In genomic region chrX:53717205-53717604, GRCh38 we compare ENCODE assay signal across 15 cellular contexts. TPM values are rescaled to one million over a fixed set of nuclear protein-coding genes. Genes with fewer than 3 reads are reported as not detected.
A peak's percentile ranks its signal among the peaks of the same experiment; 100 is the strongest.
DNase-seq lines count a peak whose midpoint lies in the region; ATAC-seq and TF ChIP-seq lines count a peak whose summit lies in the region.
"Had no signal": no experiment of that assay in that cellular context is flagged by ENCODE, and none has a peak within 500 bp of the region (broad histone marks: within the 10 kb centered on the region; RNA-seq: fewer than 3 reads in every experiment).

No MANE protein-coding gene starts in this region.

- H3K4me3 Mint-ChIP-seq in activated CD4-positive, alpha-beta T cell treated with anti-CD3 and anti-CD28 coated beads, Interleukin-2, amount 10 ng/mL, durations not matched to agents 7 days and 5 days = no peak overlapping the region
- peak overlapping the region; percentile 85 for H3K4me3 Mint-ChIP-seq in activated naive CD8-positive, alpha-beta T cell treated with anti-CD3 and anti-CD28 coated beads, Interleukin-2, amount 50 U/mL, for 24 hours
- no peak overlapping the region for H3K4me3 Mint-ChIP-seq in stimulated activated naive B cell treated with anti-CD40 and anti-IgM and Interleukin-4, amounts not matched to agents 10 μg/mL and 1 μg/mL and 100 μg/mL, for 72 hours
- H3K4me3 Mint-ChIP-seq: HFFc6 had no signal

- ATAC-seq in RWPE2 (ENCODE audit: low read depth) (no peak), GM18868 (IDR thresholded peaks at IDR 0.05; ENCODE audit: unreplicated experiment) (no peak), GM18861 (IDR thresholded peaks at IDR 0.05; ENCODE audit: unreplicated experiment) (no peak)
- ATAC-seq in activated naive CD8-positive, alpha-beta T cell treated with anti-CD3 and anti-CD28 coated beads, Interleukin-2, amount 50 U/mL, for 24 hours = peak; percentile 58
- ATAC-seq in stimulated activated naive B cell treated with anti-CD40 and anti-IgM and Interleukin-4, amounts not matched to agents 10 μg/mL and 1 μg/mL and 100 μg/mL, for 72 hours (replicated peaks) = no peak
- ATAC-seq: HepG2 had no signal

- no peaks in the 10 kb centered on the region for H3K36me3 ChIP-seq in RWPE2 (ENCODE audit: low read depth)
- H3K36me3 ChIP-seq: sigmoid colon had no signal

- H3K27ac Mint-ChIP-seq in activated CD4-positive, alpha-beta T cell treated with anti-CD3 and anti-CD28 coated beads, Interleukin-2, amount 10 ng/mL, durations not matched to agents 7 days and 5 days = peak overlapping the region; percentile 99
- peak overlapping the region; percentile 99 for H3K27ac Mint-ChIP-seq in activated naive CD8-positive, alpha-beta T cell treated with anti-CD3 and anti-CD28 coated beads, Interleukin-2, amount 50 U/mL, for 24 hours
- peak overlapping the region; percentile 97 for H3K27ac Mint-ChIP-seq in stimulated activated naive B cell treated with anti-CD40 and anti-IgM and Interleukin-4, amounts not matched to agents 10 μg/mL and 1 μg/mL and 100 μg/mL, for 72 hours
- H3K27ac Mint-ChIP-seq: HFFc6 had no signal

- H3K9me3 Mint-ChIP-seq in activated CD4-positive, alpha-beta T cell treated with anti-CD3 and anti-CD28 coated beads, Interleukin-2, amount 10 ng/mL, durations not matched to agents 7 days and 5 days = no peaks in the 10 kb centered on the region
- H3K9me3 Mint-ChIP-seq in activated naive CD8-positive, alpha-beta T cell treated with anti-CD3 and anti-CD28 coated beads, Interleukin-2, amount 50 U/mL, for 24 hours = no peaks in the 10 kb centered on the region
- no peaks in the 10 kb centered on the region for H3K9me3 Mint-ChIP-seq in stimulated activated naive B cell treated with anti-CD40 and anti-IgM and Interleukin-4, amounts not matched to agents 10 μg/mL and 1 μg/mL and 100 μg/mL, for 72 hours
- H3K9me3 Mint-ChIP-seq: HFFc6 had no signal

- peaks cover 12% of the 10 kb centered on the region for H3K4me1 ChIP-seq in RWPE2 (ENCODE audit: insufficient read depth, poor library complexity, severe bottlenecking)
- H3K4me1 ChIP-seq: sigmoid colon had no signal

- peaks cover 60% of the 10 kb centered on the region for H3K4me1 Mint-ChIP-seq in activated CD4-positive, alpha-beta T cell treated with anti-CD3 and anti-CD28 coated beads, Interleukin-2, amount 10 ng/mL, durations not matched to agents 7 days and 5 days
- H3K4me1 Mint-ChIP-seq in activated naive CD8-positive, alpha-beta T cell treated with anti-CD3 and anti-CD28 coated beads, Interleukin-2, amount 50 U/mL, for 24 hours = peaks cover 64% of the 10 kb centered on the region
- H3K4me1 Mint-ChIP-seq in stimulated activated naive B cell treated with anti-CD40 and anti-IgM and Interleukin-4, amounts not matched to agents 10 μg/mL and 1 μg/mL and 100 μg/mL, for 72 hours = peaks cover 30 to 40% of the 10 kb centered on the region in 2 donors

- no peaks in the 10 kb centered on the region for H3K27me3 ChIP-seq in RWPE2 (ENCODE audit: insufficient read depth, poor library complexity, severe bottlenecking)
- H3K27me3 ChIP-seq: hepatocyte had no signal

- peak overlapping the region; percentile 38 for H3K27ac ChIP-seq in RWPE2 (ENCODE audit: poor library complexity, severe bottlenecking)
- H3K27ac ChIP-seq: hepatocyte, sigmoid colon had no signal

- H3K36me3 Mint-ChIP-seq in activated CD4-positive, alpha-beta T cell treated with anti-CD3 and anti-CD28 coated beads, Interleukin-2, amount 10 ng/mL, durations not matched to agents 7 days and 5 days (ENCODE audit: low read depth) = peaks cover 7% of the 10 kb centered on the region
- H3K36me3 Mint-ChIP-seq in activated naive CD8-positive, alpha-beta T cell treated with anti-CD3 and anti-CD28 coated beads, Interleukin-2, amount 50 U/mL, for 24 hours (ENCODE audit: low read depth) = peaks cover 6% of the 10 kb centered on the region
- no peaks in the 10 kb centered on the region for H3K36me3 Mint-ChIP-seq in stimulated activated naive B cell treated with anti-CD40 and anti-IgM and Interleukin-4, amounts not matched to agents 10 μg/mL and 1 μg/mL and 100 μg/mL, for 72 hours

- POLR2A ChIA-PET in activated CD4-positive, alpha-beta T cell treated with anti-CD3 and anti-CD28 coated beads, Interleukin-2, amount 10 ng/mL, durations not matched to agents 7 days and 5 days (lab: Charles Lee) = interaction anchor here (2.2 kb wide), 1 partner anchor 31 kb away, joined by 5 read pairs; the partner anchor contains the start of gene HUWE1

- no peaks in the 10 kb centered on the region for H3K27me3 Mint-ChIP-seq in activated CD4-positive, alpha-beta T cell treated with anti-CD3 and anti-CD28 coated beads, Interleukin-2, amount 10 ng/mL, durations not matched to agents 7 days and 5 days
- H3K27me3 Mint-ChIP-seq in activated naive CD8-positive, alpha-beta T cell treated with anti-CD3 and anti-CD28 coated beads, Interleukin-2, amount 50 U/mL, for 24 hours = no peaks in the 10 kb centered on the region
- no peaks in the 10 kb centered on the region for H3K27me3 Mint-ChIP-seq in stimulated activated naive B cell treated with anti-CD40 and anti-IgM and Interleukin-4, amounts not matched to agents 10 μg/mL and 1 μg/mL and 100 μg/mL, for 72 hours

- CTCF ChIA-PET in activated CD4-positive, alpha-beta T cell treated with anti-CD3 and anti-CD28 coated beads, Interleukin-2, amount 10 ng/mL, durations not matched to agents 7 days and 5 days (lab: Charles Lee) = interaction anchor here (0.7 to 1.7 kb wide), 4 partner anchors 13 to 94 kb away, joined by 3 to 6 read pairs (median 3); no protein-coding TSS in a partner anchor

- no peak for DNase-seq in activated CD4-positive, alpha-beta T cell treated with anti-CD3 and anti-CD28 coated beads, Interleukin-2, amount 10 ng/mL, durations not matched to agents 7 days and 5 days
- no peak for DNase-seq in activated CD4-positive, alpha-beta T cell treated with anti-CD3 and anti-CD28 coated beads, Interleukin-2, amount 50 U/mL, for 1 hour
- DNase-seq in RWPE2 (ENCODE audit: low spot score) = no peak
- no peak for DNase-seq in activated naive CD8-positive, alpha-beta T cell treated with anti-CD3 and anti-CD28 coated beads, Interleukin-2, amount 50 U/mL, for 24 hours
- DNase-seq in stimulated activated naive B cell treated with anti-CD40 and anti-IgM and Interleukin-4, amounts not matched to agents 10 μg/mL and 1 μg/mL and 100 μg/mL, for 72 hours = no peak
- no peak for DNase-seq in MV-4-11 (lab: John Stamatoyannopoulos, UW)
- DNase-seq: HFFc6, NCI-H748 treated with DMSO at 0.1 percent for 48 hours, RPMI8226, sigmoid colon, trophoblast cell had no signal

- no peak for TF ChIP-seq CTCF in RWPE2 (IDR thresholded peaks at IDR 0.05; ENCODE audit: poor library complexity, severe bottlenecking)

- no peaks in the 10 kb centered on the region for H3K9me3 ChIP-seq in RWPE2 (ENCODE audit: severe bottlenecking)
- H3K9me3 ChIP-seq: sigmoid colon had no signal

- no peak overlapping the region for H3K4me3 ChIP-seq in RWPE2 (ENCODE audit: severe bottlenecking)
- H3K4me3 ChIP-seq: hepatocyte, sigmoid colon had no signal

RNA-seq across cellular contexts. Expression of gene HUWE1, which starts 30.7 kb away (rescaled TPM):
- total RNA-seq in activated CD4-positive, alpha-beta T cell treated with anti-CD3 and anti-CD28 coated beads, Interleukin-2, amount 10 ng/mL, durations not matched to agents 7 days and 5 days = 100 to 1,000 TPM; 235 to 251 TPM
